20 cellular contexts compared by ENCODE assay signal in the genomic region with DNA sequence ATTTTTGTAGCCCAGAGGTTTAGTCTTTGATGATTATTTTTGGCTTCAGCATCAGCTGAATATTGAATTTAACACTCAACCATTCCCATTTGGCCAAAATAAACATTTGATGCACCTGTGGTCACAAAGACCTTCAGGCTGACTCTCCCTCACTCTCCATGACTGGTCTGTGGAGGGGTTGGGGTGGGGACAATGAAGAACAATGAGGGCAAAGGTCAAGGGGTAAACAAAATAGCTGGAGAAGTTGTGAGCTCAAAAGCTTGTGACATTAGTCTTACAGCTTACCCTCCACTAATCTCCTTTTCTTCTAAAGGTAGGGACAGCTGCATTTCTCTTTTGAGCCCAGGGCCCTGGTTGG.
"Had no signal": no experiment of that assay in that cellular context is flagged by ENCODE, and none has a peak within 500 bp of the region (broad histone marks: within the 10 kb centered on the region; RNA-seq: fewer than 3 reads in every experiment).

No MANE protein-coding gene starts in this region.

- H3K9me3 ChIP-seq: heart right ventricle, stomach, thoracic aorta had no signal

- DNase-seq: activated CD4-positive, alpha-beta memory T cell treated with anti-CD3 and anti-CD28 coated beads, Interleukin-2, amount 10 ng/mL, durations not matched to agents 7 days and 5 days; activated CD4-positive, alpha-beta T cell treated with anti-CD3 and anti-CD28 coated beads for 1 hour; activated gamma-delta T cell; activated naive CD8-positive, alpha-beta T cell treated with anti-CD3 and anti-CD28 coated beads for 36 hours; activated T-cell treated with anti-CD3 and anti-CD28 coated beads, Interleukin-2, amount 50 U/mL, for 48 hours; caudate nucleus; effector CD4-positive, alpha-beta T cell; foreskin melanocyte; heart right ventricle; islet precursor cell; left ventricle myocardium superior; mesendoderm; retina; stimulated activated CD4-positive, alpha-beta T cell treated with anti-CD3 and anti-CD28 coated beads, Interleukin-15, amount 100 ng/mL, for 24 hours; stimulated activated CD4-positive, alpha-beta T cell treated with anti-CD3 and anti-CD28 coated beads, Interleukin-4, amount 100 ng/mL, for 4 hours; stomach; T-helper 9 cell had no signal

- H3K9me3 Mint-ChIP-seq: activated CD4-positive, alpha-beta memory T cell treated with anti-CD3 and anti-CD28 coated beads, Interleukin-2, amount 10 ng/mL, durations not matched to agents 7 days and 5 days; activated naive CD8-positive, alpha-beta T cell treated with anti-CD3 and anti-CD28 coated beads for 36 hours; nephron had no signal

- H3K4me1 Mint-ChIP-seq: nephron had no signal

- H3K4me3 ChIP-seq: coronary artery, heart right ventricle, stomach, thoracic aorta had no signal

- H3K27ac Mint-ChIP-seq: activated CD4-positive, alpha-beta memory T cell treated with anti-CD3 and anti-CD28 coated beads, Interleukin-2, amount 10 ng/mL, durations not matched to agents 7 days and 5 days; activated naive CD8-positive, alpha-beta T cell treated with anti-CD3 and anti-CD28 coated beads for 36 hours; nephron had no signal

- H3K27ac ChIP-seq: coronary artery, heart right ventricle, stomach, thoracic aorta had no signal

- H3K4me3 Mint-ChIP-seq: activated CD4-positive, alpha-beta memory T cell treated with anti-CD3 and anti-CD28 coated beads, Interleukin-2, amount 10 ng/mL, durations not matched to agents 7 days and 5 days; activated naive CD8-positive, alpha-beta T cell treated with anti-CD3 and anti-CD28 coated beads for 36 hours; nephron had no signal

- ATAC-seq: heart right ventricle, left ventricle myocardium superior had no signal

- H3K36me3 Mint-ChIP-seq: activated naive CD8-positive, alpha-beta T cell treated with anti-CD3 and anti-CD28 coated beads for 36 hours had no signal

- H3K27me3 ChIP-seq: heart right ventricle, stomach had no signal

- H3K27me3 Mint-ChIP-seq: activated naive CD8-positive, alpha-beta T cell treated with anti-CD3 and anti-CD28 coated beads for 36 hours had no signal

- H3K36me3 ChIP-seq: heart right ventricle, stomach, thoracic aorta had no signal

- H3K4me1 ChIP-seq: heart right ventricle, stomach had no signal
